In the genomic region with DNA sequence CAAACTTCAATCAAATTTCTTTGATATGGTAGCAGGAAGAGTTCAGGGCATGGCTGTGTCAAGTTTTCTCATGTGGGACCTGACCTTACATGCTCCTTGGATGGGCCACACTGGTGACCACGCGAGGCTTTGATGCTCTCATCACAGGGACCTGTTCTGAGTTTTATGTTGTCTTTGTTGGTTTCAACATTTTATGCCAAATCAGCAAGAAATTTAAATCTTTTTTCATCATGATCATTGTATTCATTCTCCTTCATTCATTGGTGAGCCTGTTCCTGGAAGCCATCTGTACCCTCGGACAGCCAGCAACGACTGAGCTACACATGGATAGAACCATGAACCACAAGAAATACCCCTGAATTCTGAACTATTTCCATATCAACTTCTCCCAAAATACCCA, we compare ENCODE assay signal across 29 cellular contexts. TPM values are rescaled to one million over a fixed set of nuclear protein-coding genes. Genes with fewer than 3 reads are reported as not detected.
A peak's percentile ranks its signal among the peaks of the same experiment; 100 is the strongest.
DNase-seq lines count a peak whose midpoint lies in the region; ATAC-seq and TF ChIP-seq lines count a peak whose summit lies in the region.
"Had no signal": no experiment of that assay in that cellular context is flagged by ENCODE, and none has a peak within 500 bp of the region (broad histone marks: within the 10 kb centered on the region; RNA-seq: fewer than 3 reads in every experiment).

No MANE protein-coding gene starts in this region.

- peak overlapping the region; percentile 52 for H3K27ac Mint-ChIP-seq in T-helper 1 cell treated with Interleukin-12 subunit alpha and Interleukin-12 subunit beta and Interleukin-4 antibody, amounts not matched to agents 30 μg/mL and 1 μg/mL, for 36 hours
- peak overlapping the region in 6 of 8 donors; percentile 17 to 92 (median 83) for H3K27ac Mint-ChIP-seq in CD8-positive, alpha-beta memory T cell
- H3K27ac Mint-ChIP-seq in activated T-helper 17 cell treated with anti-CD3 and anti-CD28 coated beads, Interleukin-2, amount 50 U/mL, for 72 hours, result peak overlapping the region; percentile 80
- H3K27ac Mint-ChIP-seq in nephron, result peak overlapping the region; percentile 64 to 94 (median 83)
- H3K27ac Mint-ChIP-seq: activated naive CD4-positive, alpha-beta T cell treated with anti-CD3 and anti-CD28 coated beads, Interleukin-2, amount 10 ng/mL, durations not matched to agents 7 days and 5 days; H9 had no signal

- no peaks in the 10 kb centered on the region for H3K9me3 ChIP-seq in CD8-positive, alpha-beta memory T cell (ENCODE audit: low read length)
- H3K9me3 ChIP-seq in right atrium auricular region, result no peaks in the 10 kb centered on the region
- H3K9me3 ChIP-seq: breast epithelium, gastroesophageal sphincter, testis had no signal

- H3K27me3 Mint-ChIP-seq in T-helper 1 cell treated with Interleukin-12 subunit alpha and Interleukin-12 subunit beta and Interleukin-4 antibody, amounts not matched to agents 30 μg/mL and 1 μg/mL, for 36 hours (ENCODE audit: low read depth), result no peaks in the 10 kb centered on the region
- H3K27me3 Mint-ChIP-seq in CD8-positive, alpha-beta memory T cell, result no peaks in the 10 kb centered on the region
- H3K27me3 Mint-ChIP-seq in activated T-helper 17 cell treated with anti-CD3 and anti-CD28 coated beads, Interleukin-2, amount 50 U/mL, for 72 hours, result no peaks in the 10 kb centered on the region
- peaks cover 22% of the 10 kb centered on the region for H3K27me3 Mint-ChIP-seq in nephron (ENCODE audit: low read depth)

- H3K36me3 ChIP-seq in CD8-positive, alpha-beta memory T cell (ENCODE audit: insufficient read depth, low read length), result no peaks in the 10 kb centered on the region
- no peaks in the 10 kb centered on the region for H3K36me3 ChIP-seq in right atrium auricular region
- H3K36me3 ChIP-seq: breast epithelium, gastroesophageal sphincter had no signal

- no peak overlapping the region for H3K27ac ChIP-seq in CD8-positive, alpha-beta memory T cell (ENCODE audit: low read depth, low read length)
- H3K27ac ChIP-seq in right atrium auricular region, result no peak overlapping the region
- H3K27ac ChIP-seq: 22Rv1, testis had no signal

- POLR2A ChIA-PET in CD8-positive, alpha-beta memory T cell (lab: Charles Lee), result interaction anchor here (0.5 kb wide), 1 partner anchor 223 kb away, joined by 3 read pairs; no protein-coding TSS in a partner anchor

- H3K9me3 Mint-ChIP-seq in T-helper 1 cell treated with Interleukin-12 subunit alpha and Interleukin-12 subunit beta and Interleukin-4 antibody, amounts not matched to agents 30 μg/mL and 1 μg/mL, for 36 hours, result no peaks in the 10 kb centered on the region
- H3K9me3 Mint-ChIP-seq in CD8-positive, alpha-beta memory T cell, result no peaks in the 10 kb centered on the region
- H3K9me3 Mint-ChIP-seq in activated T-helper 17 cell treated with anti-CD3 and anti-CD28 coated beads, Interleukin-2, amount 50 U/mL, for 72 hours, result no peaks in the 10 kb centered on the region
- no peaks in the 10 kb centered on the region for H3K9me3 Mint-ChIP-seq in nephron
- H3K9me3 Mint-ChIP-seq: activated naive CD4-positive, alpha-beta T cell treated with anti-CD3 and anti-CD28 coated beads, Interleukin-2, amount 10 ng/mL, durations not matched to agents 7 days and 5 days; T-helper 2 cell treated with Interferon-gamma antibody and Interleukin-4, amounts not matched to agents 5 μg/mL and 100 μg/mL, for 36 hours had no signal

- no peak overlapping the region for H3K4me3 ChIP-seq in CD8-positive, alpha-beta memory T cell (ENCODE audit: low read length)
- H3K4me3 ChIP-seq in right atrium auricular region, result no peak overlapping the region
- H3K4me3 ChIP-seq: breast epithelium, gastroesophageal sphincter, hepatocyte, testis had no signal

- no peak for ATAC-seq in activated T-helper 17 cell treated with anti-CD3 and anti-CD28 coated beads, Interleukin-2, amount 50 U/mL, for 72 hours (replicated peaks)
- ATAC-seq: gastroesophageal sphincter, left cardiac atrium, right cardiac atrium, Right ventricle myocardium inferior, SK-N-SH treated with all-trans-retinoic acid at 6 μM for 48 hours had no signal

- TF ChIP-seq CTCF in nephron (IDR thresholded peaks at IDR 0.05; ENCODE audit: unreplicated experiment in 3 of 3), result no peak
- no peak for TF ChIP-seq CTCF in right atrium auricular region (IDR thresholded peaks at IDR 0.05)

- no peaks in the 10 kb centered on the region for H3K27me3 ChIP-seq in CD8-positive, alpha-beta memory T cell (ENCODE audit: insufficient read depth, low read length, poor library complexity, severe bottlenecking)
- H3K27me3 ChIP-seq in right atrium auricular region, result no peaks in the 10 kb centered on the region
- H3K27me3 ChIP-seq: breast epithelium, gastroesophageal sphincter, hepatocyte, testis had no signal

- CTCF ChIA-PET in CD8-positive, alpha-beta memory T cell (lab: Charles Lee), result interaction anchor here (1.0 to 3.2 kb wide), 4 partner anchors 10 to 351 kb away, joined by 3 to 11 read pairs (median 6); partner anchors contain the start of gene NFAM1

- H3K4me1 ChIP-seq in CD8-positive, alpha-beta memory T cell (ENCODE audit: insufficient read depth, low read length), result peaks cover 24% of the 10 kb centered on the region
- H3K4me1 ChIP-seq in right atrium auricular region, result peaks cover 0 to 18% of the 10 kb centered on the region in 2 donors

- H3K36me3 Mint-ChIP-seq in T-helper 1 cell treated with Interleukin-12 subunit alpha and Interleukin-12 subunit beta and Interleukin-4 antibody, amounts not matched to agents 30 μg/mL and 1 μg/mL, for 36 hours (ENCODE audit: low read depth), result no peaks in the 10 kb centered on the region
- no peaks in the 10 kb centered on the region for H3K36me3 Mint-ChIP-seq in CD8-positive, alpha-beta memory T cell
- no peaks in the 10 kb centered on the region for H3K36me3 Mint-ChIP-seq in activated T-helper 17 cell treated with anti-CD3 and anti-CD28 coated beads, Interleukin-2, amount 50 U/mL, for 72 hours (ENCODE audit: low read depth)
- H3K36me3 Mint-ChIP-seq in nephron (ENCODE audit: low read depth), result no peaks in the 10 kb centered on the region
- H3K36me3 Mint-ChIP-seq: activated naive CD4-positive, alpha-beta T cell treated with anti-CD3 and anti-CD28 coated beads, Interleukin-2, amount 10 ng/mL, durations not matched to agents 7 days and 5 days had no signal

- no peak overlapping the region for H3K4me3 Mint-ChIP-seq in T-helper 1 cell treated with Interleukin-12 subunit alpha and Interleukin-12 subunit beta and Interleukin-4 antibody, amounts not matched to agents 30 μg/mL and 1 μg/mL, for 36 hours
- H3K4me3 Mint-ChIP-seq in CD8-positive, alpha-beta memory T cell, result peak overlapping the region in 3 of 7 donors; percentile 26 to 41 (median 28)
- H3K4me3 Mint-ChIP-seq in activated T-helper 17 cell treated with anti-CD3 and anti-CD28 coated beads, Interleukin-2, amount 50 U/mL, for 72 hours, result peak overlapping the region; percentile 79
- H3K4me3 Mint-ChIP-seq in nephron, result no peak overlapping the region
- H3K4me3 Mint-ChIP-seq: activated naive CD4-positive, alpha-beta T cell treated with anti-CD3 and anti-CD28 coated beads, Interleukin-2, amount 10 ng/mL, durations not matched to agents 7 days and 5 days; H9; T-helper 2 cell treated with Interferon-gamma antibody and Interleukin-4, amounts not matched to agents 5 μg/mL and 100 μg/mL, for 36 hours had no signal

- no peak for DNase-seq in T-helper 1 cell
- no peak for DNase-seq in CD8-positive, alpha-beta memory T cell
- DNase-seq in right atrium auricular region (ENCODE audit: low spot score), result no peak
- no peak for DNase-seq in activated T-cell treated with anti-CD3 and anti-CD28 coated beads, Interleukin-2, amount 50 U/mL, for 1 hour
- DNase-seq in SIG-M5 treated with dmso at 0.1 percent for 504 hours (lab: John Stamatoyannopoulos, UW; ENCODE audit: unreplicated experiment), result no peak
- DNase-seq: activated CD4-positive, alpha-beta T cell treated with anti-CD3 and anti-CD28 coated beads for 4 hours; activated naive CD4-positive, alpha-beta T cell treated with anti-CD3 and anti-CD28 coated beads, Interleukin-2, amount 10 ng/mL, durations not matched to agents 7 days and 5 days; DMS 273 treated with DMSO at 0.1 percent for 48 hours; H9; left cardiac atrium; NCI-H2107; NCI-H345; NCI-H69; stimulated activated naive CD8-positive, alpha-beta T cell treated with anti-CD3 and anti-CD28 coated beads, Interleukin-15, Interleukin-2, amounts not matched to agents 100 U/mL and 50 U/mL, for 24 hours; testis had no signal

- H3K4me1 Mint-ChIP-seq in T-helper 1 cell treated with Interleukin-12 subunit alpha and Interleukin-12 subunit beta and Interleukin-4 antibody, amounts not matched to agents 30 μg/mL and 1 μg/mL, for 36 hours (ENCODE audit: low read depth), result peaks cover 33% of the 10 kb centered on the region
- peaks cover 15 to 25% (median 24%) of the 10 kb centered on the region in 3 donors for H3K4me1 Mint-ChIP-seq in CD8-positive, alpha-beta memory T cell
- peaks cover 23% of the 10 kb centered on the region for H3K4me1 Mint-ChIP-seq in activated T-helper 17 cell treated with anti-CD3 and anti-CD28 coated beads, Interleukin-2, amount 50 U/mL, for 72 hours
- peaks cover 32% of the 10 kb centered on the region for H3K4me1 Mint-ChIP-seq in nephron

RNA-seq across cellular contexts. Expression of gene NFAM1, which starts 10.5 kb away (rescaled TPM):
- under 1 TPM; 0.16 to 0.31 TPM for total RNA-seq in CD8-positive, alpha-beta memory T cell
- polyA plus RNA-seq in CD8-positive, alpha-beta memory T cell, result not detected
- under 1 TPM; 0.15 to 0.40 TPM for total RNA-seq in activated T-helper 17 cell treated with anti-CD3 and anti-CD28 coated beads, Interleukin-2, amount 50 U/mL, for 72 hours
- total RNA-seq in right atrium auricular region, result 1 to 10 TPM in 1 of 2 donors, under 1 TPM in 1; 0.74 to 3.5 TPM
- total RNA-seq: LHCN-M2, lung microvascular endothelial cell had no signal
- polyA plus RNA-seq: fibroblast of lung had no signal
